ENCODE assay signal across 18 cellular contexts in the genomic region with DNA sequence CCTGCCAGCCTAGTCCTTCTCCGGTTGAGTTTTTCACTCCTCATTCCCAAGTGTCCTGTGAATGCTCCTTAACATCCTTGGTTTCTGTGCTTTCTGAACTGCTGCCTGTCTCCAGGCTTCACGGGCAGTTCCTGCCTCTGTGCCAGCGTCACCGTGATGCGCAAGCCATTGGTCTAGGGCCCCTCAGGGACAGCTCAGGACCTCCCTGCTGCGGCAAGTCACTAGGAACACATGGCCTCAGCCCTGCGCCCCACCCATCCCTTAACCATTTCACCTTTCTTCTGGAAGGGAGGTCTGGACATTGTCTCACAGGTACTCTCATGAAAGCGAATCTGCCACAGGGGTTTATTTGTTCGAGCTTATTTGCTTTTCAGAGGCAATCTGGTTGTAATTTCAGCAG.
"Had no signal": no experiment of that assay in that cellular context is flagged by ENCODE, and none has a peak within 500 bp of the region (broad histone marks: within the 10 kb centered on the region; RNA-seq: fewer than 3 reads in every experiment).

No MANE protein-coding gene starts in this region.

- H3K9me3 Mint-ChIP-seq: activated CD8-positive, alpha-beta T cell treated with anti-CD3 and anti-CD28 coated beads for 36 hours; activated naive CD8-positive, alpha-beta T cell treated with anti-CD3 and anti-CD28 coated beads, Interleukin-2, amount 10 ng/mL, durations not matched to agents 7 days and 5 days; activated T-helper 2 cell treated with anti-CD3 and anti-CD28 coated beads, Interferon-gamma antibody, Interleukin-2, Interleukin-4, amounts not matched to agents 10 μg/mL and 5 μg/mL and 100 μg/mL, durations not matched to agents 14 hours and 24 hours and 36 hours; natural killer cell treated with Interleukin-12 subunit alpha and Interleukin-12 subunit beta and Interleukin-15 and Interleukin-18, amount 100 ng/mL, for 72 hours had no signal

- DNase-seq: activated CD4-positive, alpha-beta T cell treated with anti-CD3 and anti-CD28 coated beads, Interleukin-2, amount 10 ng/mL, durations not matched to agents 24 days and 14 days; activated CD8-positive, alpha-beta T cell treated with anti-CD3 and anti-CD28 coated beads for 36 hours; activated naive CD4-positive, alpha-beta T cell treated with Interleukin-2 at 50 U/mL for 16 hours; activated naive CD8-positive, alpha-beta T cell treated with anti-CD3 and anti-CD28 coated beads, Interleukin-2, amount 10 ng/mL, durations not matched to agents 7 days and 5 days; activated T-cell treated with anti-CD3 and anti-CD28 coated beads, Interleukin-2, amount 50 U/mL, for 1 hour; amygdala; dermis blood vessel endothelial cell; effector memory CD4-positive, alpha-beta T cell; left lung; nucleus accumbens; retina; stimulated activated CD8-positive, alpha-beta memory T cell treated with anti-CD3 and anti-CD28 coated beads, Interleukin-4, amount 100 ng/mL, for 48 hours; stimulated activated naive CD4-positive, alpha-beta T cell; T-helper 9 cell; thyroid gland had no signal

- H3K4me3 Mint-ChIP-seq: activated CD4-positive, alpha-beta T cell treated with anti-CD3 and anti-CD28 coated beads, Interleukin-2, amount 10 ng/mL, durations not matched to agents 24 days and 14 days; activated CD8-positive, alpha-beta T cell treated with anti-CD3 and anti-CD28 coated beads for 36 hours; activated naive CD8-positive, alpha-beta T cell treated with anti-CD3 and anti-CD28 coated beads, Interleukin-2, amount 10 ng/mL, durations not matched to agents 7 days and 5 days; mesothelial cell of epicardium; natural killer cell treated with Interleukin-12 subunit alpha and Interleukin-12 subunit beta and Interleukin-15 and Interleukin-18, amount 100 ng/mL, for 72 hours had no signal

- H3K36me3 Mint-ChIP-seq: activated naive CD8-positive, alpha-beta T cell treated with anti-CD3 and anti-CD28 coated beads, Interleukin-2, amount 10 ng/mL, durations not matched to agents 7 days and 5 days; mesothelial cell of epicardium; natural killer cell treated with Interleukin-12 subunit alpha and Interleukin-12 subunit beta and Interleukin-15 and Interleukin-18, amount 100 ng/mL, for 72 hours had no signal

- H3K4me1 Mint-ChIP-seq: activated naive CD8-positive, alpha-beta T cell treated with anti-CD3 and anti-CD28 coated beads, Interleukin-2, amount 10 ng/mL, durations not matched to agents 7 days and 5 days had no signal

- H3K27me3 Mint-ChIP-seq: activated CD4-positive, alpha-beta T cell treated with anti-CD3 and anti-CD28 coated beads, Interleukin-2, amount 10 ng/mL, durations not matched to agents 24 days and 14 days had no signal

- H3K27ac Mint-ChIP-seq: activated CD4-positive, alpha-beta T cell treated with anti-CD3 and anti-CD28 coated beads, Interleukin-2, amount 10 ng/mL, durations not matched to agents 24 days and 14 days; activated CD8-positive, alpha-beta T cell treated with anti-CD3 and anti-CD28 coated beads for 36 hours; activated naive CD8-positive, alpha-beta T cell treated with anti-CD3 and anti-CD28 coated beads, Interleukin-2, amount 10 ng/mL, durations not matched to agents 7 days and 5 days; activated T-helper 2 cell treated with anti-CD3 and anti-CD28 coated beads, Interferon-gamma antibody, Interleukin-2, Interleukin-4, amounts not matched to agents 10 μg/mL and 5 μg/mL and 100 μg/mL, durations not matched to agents 14 hours and 24 hours and 36 hours; mesothelial cell of epicardium; natural killer cell treated with Interleukin-12 subunit alpha and Interleukin-12 subunit beta and Interleukin-15 and Interleukin-18, amount 100 ng/mL, for 72 hours had no signal

- ATAC-seq: activated CD8-positive, alpha-beta T cell treated with anti-CD3 and anti-CD28 coated beads for 36 hours; left lung; natural killer cell treated with Interleukin-12 subunit alpha and Interleukin-12 subunit beta and Interleukin-15 and Interleukin-18, amount 100 ng/mL, for 72 hours had no signal
